14 cellular contexts compared by ENCODE assay signal in the genomic region with DNA sequence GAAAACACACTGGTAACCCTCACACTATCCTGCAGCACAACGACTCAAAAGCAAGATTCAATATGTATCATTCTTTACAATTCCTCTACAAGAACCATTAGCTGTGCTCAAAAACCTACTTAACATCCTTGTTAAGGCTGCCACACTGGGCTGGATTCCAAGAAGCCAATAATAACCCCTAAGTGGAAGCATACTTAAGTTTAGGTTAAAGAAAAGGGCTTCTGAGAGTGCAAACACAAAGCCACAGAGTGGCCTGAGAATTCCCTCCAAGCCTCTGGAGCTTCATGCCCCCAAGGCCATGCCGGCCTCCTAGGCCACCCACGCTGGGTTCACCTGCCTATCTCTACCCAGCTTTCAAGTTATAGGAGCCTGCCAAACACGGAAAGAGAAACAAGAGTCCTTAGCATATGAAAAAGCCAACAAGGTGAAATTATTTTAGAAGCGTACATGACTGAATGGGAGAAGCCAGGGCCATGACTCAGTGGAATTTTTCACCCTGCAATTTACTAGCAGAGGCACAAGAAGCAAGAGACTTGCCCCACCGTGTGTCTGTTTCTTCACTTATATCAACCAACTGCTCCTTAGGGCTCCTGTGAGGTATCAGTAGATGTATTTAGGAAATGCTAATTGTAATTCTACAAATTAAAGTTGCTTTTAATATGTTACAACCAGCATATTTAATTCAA.
DNase-seq lines count a peak whose midpoint lies in the region; ATAC-seq and TF ChIP-seq lines count a peak whose summit lies in the region.
"Had no signal": no experiment of that assay in that cellular context is flagged by ENCODE, and none has a peak within 500 bp of the region (broad histone marks: within the 10 kb centered on the region; RNA-seq: fewer than 3 reads in every experiment).

No MANE protein-coding gene starts in this region.

- H3K4ac ChIP-seq in IMR-90 (ENCODE audit: low read depth, low read length), result no peak overlapping the region

- no peak overlapping the region for H2BK120ac ChIP-seq in IMR-90 (ENCODE audit: low read depth, low read length)

- no peak overlapping the region for H3K4me3 Mint-ChIP-seq in T-helper 2 cell treated with Interferon-gamma antibody and Interleukin-4, amounts not matched to agents 5 μg/mL and 100 μg/mL, for 36 hours
- no peak overlapping the region for H3K4me3 Mint-ChIP-seq in naive thymus-derived CD4-positive, alpha-beta T cell
- H3K4me3 Mint-ChIP-seq: activated T-cell treated with anti-CD3 and anti-CD28 coated beads, Interleukin-2, amount 50 U/mL, for 4 hours; stimulated activated naive B cell treated with anti-CD40 and anti-IgM and Interleukin-4, amounts not matched to agents 10 μg/mL and 1 μg/mL and 100 μg/mL, for 72 hours had no signal

- H3K36me3 ChIP-seq in IMR-90 (ENCODE audit: control insufficient read depth, insufficient read depth, low read length) (no peaks in the 10 kb centered on the region), NT2/D1 (ENCODE audit: insufficient read depth, insufficient read length, low read length) (no peaks in the 10 kb centered on the region)
- H3K36me3 ChIP-seq in naive thymus-derived CD4-positive, alpha-beta T cell (ENCODE audit: control insufficient read depth in 2 of 3, insufficient read depth in 3 of 3, low read length in 3 of 3), result no peaks in the 10 kb centered on the region
- H3K36me3 ChIP-seq: ovary had no signal

- no peak overlapping the region for H2BK5ac ChIP-seq in IMR-90 (ENCODE audit: low read depth, low read length, poor library complexity, severe bottlenecking)

- no peak overlapping the region for H4K5ac ChIP-seq in IMR-90 (ENCODE audit: low read depth, low read length)

- BruUV-seq in IMR-90 (replicated peaks; lab: Mats Ljungman, UMichigan), result no TSS peak

- H4K20me1 ChIP-seq in IMR-90 (ENCODE audit: insufficient read depth, low read length), result no peaks in the 10 kb centered on the region

- no peak for TF ChIP-seq POLR2A in IMR-90 (IDR thresholded peaks at IDR 0.05; ENCODE audit: low read depth, low read length)

- H2BK15ac ChIP-seq in IMR-90 (ENCODE audit: low read depth, low read length), result no peak overlapping the region

- no peak overlapping the region for H3K27ac Mint-ChIP-seq in T-helper 2 cell treated with Interferon-gamma antibody and Interleukin-4, amounts not matched to agents 5 μg/mL and 100 μg/mL, for 36 hours
- no peak overlapping the region for H3K27ac Mint-ChIP-seq in naive thymus-derived CD4-positive, alpha-beta T cell
- H3K27ac Mint-ChIP-seq: stimulated activated naive B cell treated with anti-CD40 and anti-IgM and Interleukin-4, amounts not matched to agents 10 μg/mL and 1 μg/mL and 100 μg/mL, for 72 hours had no signal

- CTCF ChIA-PET in IMR-90 (lab: Yijun Ruan, JAX), result interaction anchor here (2.1 kb wide), 1 partner anchor 8 kb away, joined by 5 read pairs; no protein-coding TSS in a partner anchor
- CTCF ChIA-PET in naive thymus-derived CD4-positive, alpha-beta T cell (lab: Charles Lee), result no interaction called here

- H3K4me3 ChIP-seq in AG09309 (ENCODE audit: control insufficient read depth, low read depth, low read length), result no peak overlapping the region
- no peak overlapping the region for H3K4me3 ChIP-seq in IMR-90 (ENCODE audit: insufficient read depth, low read depth, low read length)
- no peak overlapping the region for H3K4me3 ChIP-seq in NT2/D1 (ENCODE audit: insufficient read length, low read depth)
- no peak overlapping the region for H3K4me3 ChIP-seq in naive thymus-derived CD4-positive, alpha-beta T cell (ENCODE audit: low read length)
- H3K4me3 ChIP-seq: ovary had no signal

- in situ Hi-C loops in IMR-90 (cut with MboI; ENCODE audit: low sequenced_read_pairs), result no loop called here

- intact Hi-C loops in IMR-90 (cut with micrococcal nuclease), result no loop called here
- intact Hi-C loops in naive thymus-derived CD4-positive, alpha-beta T cell (cut with micrococcal nuclease), result no loop called here

- H3K18ac ChIP-seq in IMR-90 (ENCODE audit: low read depth, low read length), result no peak overlapping the region

- no CpG with 5 or more reads among the region's 6 CpGs for WGBS in IMR-90 (ENCODE audit: extremely low coverage in 2 of 2, insufficient read length in 1 of 2), 2 experiments

- no peak overlapping the region for H3K4me2 ChIP-seq in IMR-90 (ENCODE audit: low read depth, low read length)

- no peak overlapping the region for H2BK20ac ChIP-seq in IMR-90 (ENCODE audit: low read depth, low read length)

- no peaks in the 10 kb centered on the region for H3K36me3 Mint-ChIP-seq in T-helper 2 cell treated with Interferon-gamma antibody and Interleukin-4, amounts not matched to agents 5 μg/mL and 100 μg/mL, for 36 hours (ENCODE audit: low read depth)
- H3K36me3 Mint-ChIP-seq in naive thymus-derived CD4-positive, alpha-beta T cell, result peaks cover 0 to 4% (median 0%) of the 10 kb centered on the region in 5 donors
- H3K36me3 Mint-ChIP-seq: stimulated activated naive B cell treated with anti-CD40 and anti-IgM and Interleukin-4, amounts not matched to agents 10 μg/mL and 1 μg/mL and 100 μg/mL, for 72 hours had no signal

- peak; percentile 39 for DNase-seq in AG09309 (ENCODE audit: low read depth)
- peak; percentile 35 for DNase-seq in IMR-90
- peak; percentile 61 for DNase-seq in NT2/D1 (ENCODE audit: low read depth, low spot score)
- peak; percentile 16 for DNase-seq in iris pigment epithelial cell (ENCODE audit: low read depth)
- no peak for DNase-seq in activated naive CD4-positive, alpha-beta T cell treated with Interleukin-2 at 50 U/mL for 16 hours
- DNase-seq in T-helper 2 cell treated with Interferon-gamma antibody and Interleukin-4, amounts not matched to agents 5 μg/mL and 100 μg/mL, for 36 hours (ENCODE audit: low spot score), result no peak
- DNase-seq in naive thymus-derived CD4-positive, alpha-beta T cell, result no peak
- DNase-seq: activated T-cell treated with anti-CD3 and anti-CD28 coated beads, Interleukin-2, amount 50 U/mL, for 4 hours; AML-193; anterior cingulate cortex; ovary; stimulated activated CD4-positive, alpha-beta T cell treated with anti-CD3 and anti-CD28 coated beads, Interleukin-2, amount 100 ng/mL, for 48 hours; stimulated activated naive B cell treated with anti-CD40 and anti-IgM and Interleukin-4, amounts not matched to agents 10 μg/mL and 1 μg/mL and 100 μg/mL, for 72 hours had no signal

- H4K8ac ChIP-seq in IMR-90 (ENCODE audit: low read depth in 2 of 2, low read length in 2 of 2), result no peak overlapping the region

- dilution Hi-C loops in IMR-90 (cut with HindIII; ENCODE audit: low sequenced_read_pairs, unreplicated experiment), result no loop called here

- H3K56ac ChIP-seq in IMR-90 (ENCODE audit: extremely low read depth, insufficient read depth, low read length), result no peak overlapping the region

- H3K27me3 Mint-ChIP-seq in T-helper 2 cell treated with Interferon-gamma antibody and Interleukin-4, amounts not matched to agents 5 μg/mL and 100 μg/mL, for 36 hours (ENCODE audit: low read depth), result no peaks in the 10 kb centered on the region
- peaks cover 0 to 25% (median 17%) of the 10 kb centered on the region in 5 donors for H3K27me3 Mint-ChIP-seq in naive thymus-derived CD4-positive, alpha-beta T cell
- H3K27me3 Mint-ChIP-seq: stimulated activated naive B cell treated with anti-CD40 and anti-IgM and Interleukin-4, amounts not matched to agents 10 μg/mL and 1 μg/mL and 100 μg/mL, for 72 hours had no signal

- no peak overlapping the region for H3K27ac ChIP-seq in IMR-90 (ENCODE audit: insufficient read depth, low read length)
- no peak overlapping the region for H3K27ac ChIP-seq in naive thymus-derived CD4-positive, alpha-beta T cell (ENCODE audit: low read depth, low read length)
- H3K27ac ChIP-seq: ovary had no signal

- ATAC-seq in IMR-90 (ENCODE audit: low read depth) (no peak), HG03571 (IDR thresholded peaks at IDR 0.05; ENCODE audit: unreplicated experiment) (no peak)
- no peak for ATAC-seq in naive thymus-derived CD4-positive, alpha-beta T cell
- ATAC-seq: activated T-cell treated with anti-CD3 and anti-CD28 coated beads, Interleukin-2, amount 50 U/mL, for 4 hours; stimulated activated naive B cell treated with anti-CD40 and anti-IgM and Interleukin-4, amounts not matched to agents 10 μg/mL and 1 μg/mL and 100 μg/mL, for 72 hours had no signal

- no peak overlapping the region for H2AFZ ChIP-seq in IMR-90 (replicated peaks; ENCODE audit: low read length, poor library complexity)

- H4K91ac ChIP-seq in IMR-90 (ENCODE audit: insufficient read depth, low read depth, low read length), result no peak overlapping the region

- TF ChIP-seq CTCF in AG09309 (IDR thresholded peaks at IDR 0.05; ENCODE audit: control insufficient read depth, insufficient read depth, low read depth, low read length, missing control alignments) (peak; percentile 23), IMR-90 (conservative IDR thresholded peaks at IDR 0.05; ENCODE audit: low read depth, low read length) (peak; percentile 17; the same call in 1 of the 2 replicates)

- no peaks in the 10 kb centered on the region for H3K9me1 ChIP-seq in IMR-90 (ENCODE audit: insufficient read depth, low read length)

- H3K4me1 Mint-ChIP-seq in T-helper 2 cell treated with Interferon-gamma antibody and Interleukin-4, amounts not matched to agents 5 μg/mL and 100 μg/mL, for 36 hours (ENCODE audit: low read depth), result no peaks in the 10 kb centered on the region
- H3K4me1 Mint-ChIP-seq in naive thymus-derived CD4-positive, alpha-beta T cell, result peaks cover 0 to 1% (median 0%) of the 10 kb centered on the region in 7 donors
- H3K4me1 Mint-ChIP-seq: stimulated activated naive B cell treated with anti-CD40 and anti-IgM and Interleukin-4, amounts not matched to agents 10 μg/mL and 1 μg/mL and 100 μg/mL, for 72 hours had no signal

- H3K14ac ChIP-seq in IMR-90 (replicated peaks; ENCODE audit: low read depth, low read length), result no peak overlapping the region

- H3K79me1 ChIP-seq in IMR-90 (ENCODE audit: low read depth in 1 of 2, low read length in 2 of 2), result no peaks in the 10 kb centered on the region

- H3K9ac ChIP-seq in IMR-90 (ENCODE audit: low read depth, low read length) (no peak overlapping the region), NT2/D1 (ENCODE audit: insufficient read length, low read depth) (no peak overlapping the region)

- H3K27me3 ChIP-seq in IMR-90 (ENCODE audit: control insufficient read depth, insufficient read depth, low read length) (no peaks in the 10 kb centered on the region; the same call in 1 of the 2 replicates), NT2/D1 (ENCODE audit: insufficient read depth, insufficient read length) (no peaks in the 10 kb centered on the region)
- no peaks in the 10 kb centered on the region for H3K27me3 ChIP-seq in naive thymus-derived CD4-positive, alpha-beta T cell (ENCODE audit: control insufficient read depth in 2 of 2, insufficient read depth in 2 of 2, low read length in 2 of 2)
- H3K27me3 ChIP-seq: ovary had no signal

- H2AK5ac ChIP-seq in IMR-90 (ENCODE audit: low read depth, low read length), result no peak overlapping the region

- H3K9me3 Mint-ChIP-seq in T-helper 2 cell treated with Interferon-gamma antibody and Interleukin-4, amounts not matched to agents 5 μg/mL and 100 μg/mL, for 36 hours, result no peaks in the 10 kb centered on the region
- H3K9me3 Mint-ChIP-seq in naive thymus-derived CD4-positive, alpha-beta T cell, result peaks cover 0 to 9% (median 0%) of the 10 kb centered on the region in 11 donors
- H3K9me3 Mint-ChIP-seq: activated T-cell treated with anti-CD3 and anti-CD28 coated beads, Interleukin-2, amount 50 U/mL, for 4 hours; stimulated activated naive B cell treated with anti-CD40 and anti-IgM and Interleukin-4, amounts not matched to agents 10 μg/mL and 1 μg/mL and 100 μg/mL, for 72 hours had no signal

- H2AK9ac ChIP-seq in IMR-90 (replicated peaks; ENCODE audit: low read depth, low read length, poor library complexity), result no peak overlapping the region

- H3K23ac ChIP-seq in IMR-90 (ENCODE audit: low read depth, low read length), result no peak overlapping the region

- H3K9me3 ChIP-seq in IMR-90 (ENCODE audit: control insufficient read depth, insufficient read depth, low read length) (no peaks in the 10 kb centered on the region), NT2/D1 (ENCODE audit: insufficient read depth, low read length) (no peaks in the 10 kb centered on the region)
- no peaks in the 10 kb centered on the region for H3K9me3 ChIP-seq in naive thymus-derived CD4-positive, alpha-beta T cell (ENCODE audit: control insufficient read depth in 2 of 3, low read length in 3 of 3)
- H3K9me3 ChIP-seq: ovary had no signal

- POLR2A ChIA-PET in IMR-90 (lab: Charles Lee; ENCODE audit: unreplicated experiment), result no interaction called here
- POLR2A ChIA-PET in naive thymus-derived CD4-positive, alpha-beta T cell (lab: Charles Lee), result no interaction called here

- TF ChIP-seq RAD21 in IMR-90 (IDR thresholded peaks at IDR 0.05; ENCODE audit: low read length), result 0 out of 2 replicates have a peak, but pooled peaks have one; percentile 30

- peaks cover 2% of the 10 kb centered on the region; the same call in 1 of the 2 replicates for H3K4me1 ChIP-seq in IMR-90 (ENCODE audit: control insufficient read depth, insufficient read depth, low read length)
- no peaks in the 10 kb centered on the region for H3K4me1 ChIP-seq in NT2/D1 (ENCODE audit: insufficient read depth, insufficient read length)
- H3K4me1 ChIP-seq in naive thymus-derived CD4-positive, alpha-beta T cell (ENCODE audit: control insufficient read depth in 2 of 2, insufficient read depth in 2 of 2, low read length in 2 of 2), result no peaks in the 10 kb centered on the region

Comparison
In these comparisons a context has a peak if more than half of its experiments do, and no peak if none do; other contexts are left out.
1. DNase-seq: peak in AG09309 (single experiment), IMR-90 (single experiment), NT2/D1 (single experiment) and iris pigment epithelial cell (single experiment); none in activated naive CD4-positive, alpha-beta T cell treated with Interleukin-2 at 50 U/mL for 16 hours (single experiment), T-helper 2 cell treated with Interferon-gamma antibody and Interleukin-4, amounts not matched to agents 5 μg/mL and 100 μg/mL, for 36 hours (single experiment) and naive thymus-derived CD4-positive, alpha-beta T cell (0 of 9).